ENCODE assay signal across 9 cellular contexts in the genomic region with DNA sequence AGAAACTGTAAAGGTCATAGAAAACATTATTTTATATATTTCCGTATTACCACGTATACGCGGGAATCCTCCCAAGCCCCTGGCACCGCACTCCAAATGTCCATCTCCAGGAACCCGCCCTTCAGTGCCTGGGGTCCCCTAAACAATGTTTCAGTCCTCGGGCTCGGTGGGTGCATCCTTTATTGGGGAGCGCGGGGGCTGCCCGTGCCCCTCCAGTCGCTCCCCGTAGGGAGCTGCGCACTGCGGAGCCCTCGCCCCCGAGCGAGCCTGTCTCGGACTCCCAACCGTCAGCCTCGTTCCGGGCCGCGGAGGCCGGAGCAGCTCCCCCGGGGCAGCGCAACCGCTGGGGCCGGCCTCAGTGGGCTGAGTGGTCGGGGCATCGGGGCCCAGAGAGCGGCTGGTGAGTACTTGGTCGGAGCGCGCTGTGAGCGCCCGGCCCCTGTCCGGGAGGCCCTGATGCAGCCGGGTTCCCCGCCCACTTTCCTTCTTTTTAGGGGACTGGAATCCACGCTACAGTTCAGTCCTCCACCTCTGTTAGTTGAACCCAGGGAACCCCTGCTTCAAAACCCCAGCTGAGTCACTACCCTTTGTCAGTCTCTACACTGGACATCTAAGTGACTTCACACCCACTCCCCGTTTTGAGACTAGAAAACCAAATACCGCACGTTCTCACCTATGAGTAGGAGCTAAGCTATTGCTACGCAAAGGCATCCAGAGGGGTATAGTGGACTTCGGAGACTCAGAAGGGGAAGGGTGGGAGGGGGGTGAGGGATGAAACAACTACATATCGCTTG. TPM values are rescaled to one million over a fixed set of nuclear protein-coding genes. Genes with fewer than 3 reads are reported as not detected.
DNase-seq lines count a peak whose midpoint lies in the region; ATAC-seq and TF ChIP-seq lines count a peak whose summit lies in the region.
"Had no signal": no experiment of that assay in that cellular context is flagged by ENCODE, and none has a peak within 500 bp of the region (broad histone marks: within the 10 kb centered on the region; RNA-seq: fewer than 3 reads in every experiment).

A gene with protein sequence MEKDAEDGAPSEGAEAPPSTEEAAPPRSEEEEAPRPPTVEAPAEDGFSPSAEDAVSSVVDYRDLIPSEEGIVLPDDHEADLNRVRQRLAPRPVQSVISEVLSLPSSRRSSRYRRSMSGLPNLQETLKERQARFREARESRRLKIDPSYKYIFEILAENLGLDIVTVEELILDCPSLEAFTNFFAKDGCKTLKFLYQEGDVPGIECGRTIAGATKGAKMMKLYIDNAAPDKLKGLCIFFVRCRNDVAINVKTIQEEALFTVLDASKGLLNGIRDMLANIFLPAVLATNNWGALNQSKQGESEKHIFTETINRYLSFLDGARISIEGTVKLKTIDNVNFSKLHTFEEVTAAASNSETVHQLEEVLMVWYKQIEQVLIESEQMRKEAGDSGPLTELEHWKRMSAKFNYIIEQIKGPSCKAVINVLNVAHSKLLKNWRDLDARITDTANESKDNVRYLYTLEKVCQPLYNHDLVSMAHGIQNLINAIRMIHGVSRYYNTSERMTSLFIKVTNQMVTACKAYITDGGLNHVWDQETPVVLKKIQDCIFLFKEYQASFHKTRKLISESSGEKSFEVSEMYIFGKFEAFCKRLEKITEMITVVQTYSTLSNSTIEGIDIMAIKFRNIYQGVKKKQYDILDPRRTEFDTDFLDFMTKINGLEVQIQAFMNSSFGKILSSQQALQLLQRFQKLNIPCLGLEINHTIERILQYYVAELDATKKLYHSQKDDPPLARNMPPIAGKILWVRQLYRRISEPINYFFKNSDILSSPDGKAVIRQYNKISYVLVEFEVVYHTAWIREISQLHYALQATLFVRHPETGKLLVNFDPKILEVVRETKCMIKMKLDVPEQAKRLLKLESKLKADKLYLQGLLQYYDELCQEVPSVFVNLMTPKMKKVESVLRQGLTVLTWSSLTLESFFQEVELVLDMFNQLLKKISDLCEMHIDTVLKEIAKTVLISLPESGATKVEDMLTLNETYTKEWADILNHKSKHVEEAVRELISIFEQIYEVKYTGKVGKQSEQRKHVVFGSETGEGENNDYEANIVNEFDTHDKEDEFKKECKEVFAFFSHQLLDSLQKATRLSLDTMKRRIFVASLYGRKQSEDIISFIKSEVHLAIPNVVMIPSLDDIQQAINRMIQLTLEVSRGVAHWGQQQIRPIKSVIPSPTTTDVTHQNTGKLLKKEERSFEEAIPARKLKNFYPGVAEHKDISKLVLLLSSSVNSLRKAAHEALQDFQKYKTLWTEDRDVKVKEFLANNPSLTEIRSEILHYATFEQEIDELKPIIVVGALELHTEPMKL (N-terminal part only) (plus strand): TSS at position 296 of the 794 bp plus-strand sequence. CDS start 7,499 bp downstream, outside the sequence.

- TF ChIP-seq EP300 in esophagus muscularis mucosa (IDR thresholded peaks at IDR 0.05), result no peak

- ATAC-seq in WTC11 (peak; percentile 85), HG03460 (IDR thresholded peaks at IDR 0.05; ENCODE audit: unreplicated experiment) (no peak), GM21786 (IDR thresholded peaks at IDR 0.05; ENCODE audit: unreplicated experiment) (no peak)

- 21% methylated on average over 25 of the region's 47 CpGs for WGBS in esophagus muscularis mucosa
- WGBS in prostate gland, result 14% methylated on average over 44 of the region's 47 CpGs

- H3K4me1 ChIP-seq in esophagus muscularis mucosa (peaks cover 7 to 18% (median 11%) of the 10 kb centered on the region in 4 donors), prostate gland (replicated peaks) (no peaks in the 10 kb centered on the region)

- POLR2A ChIA-PET in WTC11 (lab: Charles Lee), result no interaction called here

- no peaks in the 10 kb centered on the region for H3K36me3 ChIP-seq in esophagus muscularis mucosa
- no peaks in the 10 kb centered on the region for H3K36me3 ChIP-seq in prostate gland
- H3K36me3 ChIP-seq: WERI-Rb-1 had no signal

- TF ChIP-seq POLR2A in esophagus muscularis mucosa (IDR thresholded peaks at IDR 0.05; ENCODE audit: low read depth), result no peak
- no peak for TF ChIP-seq POLR2A in prostate gland (IDR thresholded peaks at IDR 0.05)

- intact Hi-C loops in Calu3 (cut with micrococcal nuclease; ENCODE audit: unreplicated experiment) (no loop called here), esophagus muscularis mucosa (cut with DNase I) (no loop called here), prostate gland (cut with DNase I) (no loop called here)

- H3K9me3 ChIP-seq in esophagus muscularis mucosa (no peaks in the 10 kb centered on the region), prostate gland (no peaks in the 10 kb centered on the region)

- TF ChIP-seq CTCF in Calu3 (IDR thresholded peaks at IDR 0.05; ENCODE audit: unreplicated experiment), result no peak
- no peak for TF ChIP-seq CTCF in WTC11 (IDR thresholded peaks at IDR 0.05)
- TF ChIP-seq CTCF in esophagus muscularis mucosa (IDR thresholded peaks at IDR 0.05), result no peak
- no peak for TF ChIP-seq CTCF in prostate gland (IDR thresholded peaks at IDR 0.05)

- H3K27ac ChIP-seq in esophagus muscularis mucosa (replicated peaks in 1 of 4) (no peak within 1 kb of the TSS), prostate gland (no peak within 1 kb of the TSS)
- H3K27ac ChIP-seq: WERI-Rb-1 had no signal

- H3K27ac Mint-ChIP-seq in Calu3 (ENCODE audit: unreplicated experiment), result no peak within 1 kb of the TSS
- H3K27ac Mint-ChIP-seq in WTC11, result no peak within 1 kb of the TSS

- CTCF ChIA-PET in Calu3 (lab: Charles Lee), result no interaction called here
- CTCF ChIA-PET in WTC11 (lab: Charles Lee), result interaction anchor here (0.9 kb wide), 1 partner anchor 58 kb away, joined by 3 read pairs; no protein-coding TSS in a partner anchor

- H3K9me3 Mint-ChIP-seq in Calu3 (ENCODE audit: low read depth, unreplicated experiment), result no peaks in the 10 kb centered on the region
- H3K9me3 Mint-ChIP-seq in WTC11, result peaks cover 13% of the 10 kb centered on the region

- peaks cover 0 to 48% (median 12%) of the 10 kb centered on the region in 4 donors for H3K27me3 ChIP-seq in esophagus muscularis mucosa
- H3K27me3 ChIP-seq in prostate gland (replicated peaks; ENCODE audit: insufficient read depth), result no peaks in the 10 kb centered on the region

- BruUV-seq in Calu3 (replicated peaks; lab: Mats Ljungman, UMichigan), result no TSS peak

- H3K4me3 ChIP-seq in esophagus muscularis mucosa, result peak within 1 kb of the TSS; percentile 43 to 53 (median 49)
- H3K4me3 ChIP-seq in prostate gland, result peak within 1 kb of the TSS; percentile 13 to 30

- H3K36me3 Mint-ChIP-seq in Calu3 (ENCODE audit: insufficient read depth, unreplicated experiment), result no peaks in the 10 kb centered on the region
- peaks cover 2% of the 10 kb centered on the region for H3K36me3 Mint-ChIP-seq in WTC11

- peaks cover 2% of the 10 kb centered on the region for H3K4me1 Mint-ChIP-seq in Calu3 (ENCODE audit: low read depth, unreplicated experiment)
- H3K4me1 Mint-ChIP-seq in WTC11, result peaks cover 12% of the 10 kb centered on the region

- DNase-seq in Calu3 (peak; percentile 6), WTC11 (ENCODE audit: low spot score) (peak; percentile 49), esophagus muscularis mucosa (ENCODE audit: extremely low spot score) (no peak), prostate gland (ENCODE audit: low spot score) (no peak), SIG-M5 treated with dmso at 0.1 percent for 504 hours (lab: John Stamatoyannopoulos, UW; ENCODE audit: unreplicated experiment) (no peak), NCI-H1694 treated with DMSO at 0.1 percent for 48 hours (lab: John Stamatoyannopoulos, UW) (no peak)
- DNase-seq: WERI-Rb-1 had no signal

- H3K27me3 Mint-ChIP-seq in Calu3 (ENCODE audit: unreplicated experiment) (peaks cover 29% of the 10 kb centered on the region), WTC11 (ENCODE audit: low read depth) (peaks cover 44% of the 10 kb centered on the region)

- H3K4me3 Mint-ChIP-seq in Calu3 (ENCODE audit: low read depth, unreplicated experiment) (peak within 1 kb of the TSS; percentile 10), WTC11 (peak within 1 kb of the TSS; percentile 64)

TF ChIP-seq in WTC11, 78 proteins besides CTCF, POLR2A, EP300 and RAD21:
- TF ChIP-seq ZNF396 (CRISPR knock-in tag; IDR thresholded peaks at IDR 0.05; ENCODE audit: borderline replicate concordance) (no peak), CDX4 (CRISPR knock-in tag; IDR thresholded peaks at IDR 0.05; ENCODE audit: borderline replicate concordance) (no peak), ZNF138 (CRISPR knock-in tag; conservative IDR thresholded peaks at IDR 0.05) (no peak)

RNA-seq across cellular contexts. Expression of the gene that starts here (rescaled TPM):
- total RNA-seq in Calu3 (2022), result 0.05 TPM in 1 of 2 replicates, not detected in the other
- total RNA-seq in WTC11 (2021), result 0.02 TPM in 1 of 3 replicates, not detected in the others
- under 1 TPM in 1 of 4 donors, not detected in 3; under 0.01 TPM for total RNA-seq in esophagus muscularis mucosa
- 1 to 10 TPM in 1 of 2 donors, under 1 TPM in 1; 0.36 to 3.6 TPM for total RNA-seq in prostate gland

Comparison
In these comparisons a context has a peak if more than half of its experiments do, and no peak if none do; other contexts are left out.
1. Peak in DNase-seq in Calu3; RNA of the gene not detected or under 1 TPM.
2. Peak in DNase-seq and ATAC-seq in WTC11; RNA of the gene not detected or under 1 TPM.